35 cellular contexts compared by ENCODE assay signal in genomic region chr14:103584326-103584915, GRCh38.
"Had no signal": no experiment of that assay in that cellular context is flagged by ENCODE, and none has a peak within 500 bp of the region (broad histone marks: within the 10 kb centered on the region; RNA-seq: fewer than 3 reads in every experiment).

No MANE protein-coding gene starts in this region.

- H3K4me1 ChIP-seq: Peyer's patch had no signal

- H3K4me3 ChIP-seq: Peyer's patch had no signal

- H3K36me3 Mint-ChIP-seq: activated CD8-positive, alpha-beta memory T cell treated with anti-CD3 and anti-CD28 coated beads, Interleukin-2, amount 10 ng/mL, durations not matched to agents 7 days and 5 days had no signal

- DNase-seq: activated CD4-positive, alpha-beta memory T cell treated with anti-CD3 and anti-CD28 coated beads, Interleukin-2, amount 10 ng/mL, durations not matched to agents 7 days and 5 days; activated CD4-positive, alpha-beta T cell treated with anti-CD3 and anti-CD28 coated beads for 36 hours; activated CD4-positive, alpha-beta T cell treated with anti-CD3 and anti-CD28 coated beads, Interleukin-2, amount 50 U/mL, for 1 hour; activated CD8-positive, alpha-beta memory T cell treated with anti-CD3 and anti-CD28 coated beads for 24 hours; activated CD8-positive, alpha-beta memory T cell treated with anti-CD3 and anti-CD28 coated beads, Interleukin-2, amount 10 ng/mL, durations not matched to agents 7 days and 5 days; activated CD8-positive, alpha-beta memory T cell treated with anti-CD3 and anti-CD28 coated beads, Interleukin-2, amount 50 U/mL, for 48 hours; activated effector memory CD4-positive, alpha-beta T cell treated with Interleukin-2 at 50 U/mL for 16 hours; activated naive CD4-positive, alpha-beta T cell treated with anti-CD3 and anti-CD28 coated beads, Interleukin-2, amount 10 ng/mL, durations not matched to agents 7 days and 5 days; activated naive CD8-positive, alpha-beta T cell treated with anti-CD3 and anti-CD28 coated beads, Interleukin-2, amount 50 U/mL, for 24 hours; activated T-cell treated with anti-CD3 and anti-CD28 coated beads, Interleukin-2, amount 50 U/mL, for 48 hours; anterior cingulate cortex; caudate nucleus; Karpas-422; KBM-7; NCI-H1105; NCI-H1417 treated with DMSO at 0.1 percent for 48 hours; NCI-H187 treated with DMSO at 0.1 percent for 48 hours; NCI-H2081; NCI-H2171 treated with DMSO at 0.1 percent for 48 hours; NCI-H2227 treated with DMSO at 0.1 percent for 48 hours; NCI-H446; NCI-H510A treated with DMSO at 0.1 percent for 48 hours; NCI-H69; PC-3; Peyer's patch; RPMI8226; SW 1271; T-helper 1 cell had no signal

- ATAC-seq: activated CD4-positive, alpha-beta T cell treated with anti-CD3 and anti-CD28 coated beads for 36 hours; activated CD4-positive, CD25-positive, alpha-beta regulatory T cell treated with anti-CD3 and anti-CD28 coated beads, Interleukin-2, amount 50 U/mL, for 24 hours; activated CD8-positive, alpha-beta memory T cell treated with anti-CD3 and anti-CD28 coated beads, Interleukin-2, amount 10 ng/mL, durations not matched to agents 7 days and 5 days; activated naive CD8-positive, alpha-beta T cell treated with anti-CD3 and anti-CD28 coated beads, Interleukin-2, amount 50 U/mL, for 24 hours; PC-3; Right ventricle myocardium inferior had no signal

- H3K27me3 Mint-ChIP-seq: activated CD4-positive, alpha-beta memory T cell treated with anti-CD3 and anti-CD28 coated beads, Interleukin-2, amount 10 ng/mL, durations not matched to agents 7 days and 5 days; activated CD4-positive, alpha-beta T cell treated with anti-CD3 and anti-CD28 coated beads for 36 hours; activated CD8-positive, alpha-beta memory T cell treated with anti-CD3 and anti-CD28 coated beads, Interleukin-2, amount 10 ng/mL, durations not matched to agents 7 days and 5 days; activated naive CD4-positive, alpha-beta T cell treated with anti-CD3 and anti-CD28 coated beads, Interleukin-2, amount 10 ng/mL, durations not matched to agents 7 days and 5 days; activated naive CD8-positive, alpha-beta T cell; activated naive CD8-positive, alpha-beta T cell treated with anti-CD3 and anti-CD28 coated beads, Interleukin-2, amount 50 U/mL, for 24 hours; brain had no signal

- H3K27ac Mint-ChIP-seq: activated CD4-positive, alpha-beta memory T cell treated with anti-CD3 and anti-CD28 coated beads, Interleukin-2, amount 10 ng/mL, durations not matched to agents 7 days and 5 days; activated CD4-positive, alpha-beta T cell treated with anti-CD3 and anti-CD28 coated beads for 36 hours; activated CD8-positive, alpha-beta memory T cell treated with anti-CD3 and anti-CD28 coated beads, Interleukin-2, amount 10 ng/mL, durations not matched to agents 7 days and 5 days; activated naive CD4-positive, alpha-beta T cell treated with anti-CD3 and anti-CD28 coated beads, Interleukin-2, amount 10 ng/mL, durations not matched to agents 7 days and 5 days; activated naive CD8-positive, alpha-beta T cell; activated naive CD8-positive, alpha-beta T cell treated with anti-CD3 and anti-CD28 coated beads, Interleukin-2, amount 50 U/mL, for 24 hours; brain; T-helper 2 cell treated with Interferon-gamma antibody and Interleukin-4, amounts not matched to agents 5 μg/mL and 100 μg/mL, for 36 hours had no signal

- H3K4me1 Mint-ChIP-seq: activated CD4-positive, alpha-beta T cell treated with anti-CD3 and anti-CD28 coated beads for 36 hours; activated CD8-positive, alpha-beta memory T cell treated with anti-CD3 and anti-CD28 coated beads, Interleukin-2, amount 10 ng/mL, durations not matched to agents 7 days and 5 days; activated naive CD4-positive, alpha-beta T cell treated with anti-CD3 and anti-CD28 coated beads, Interleukin-2, amount 10 ng/mL, durations not matched to agents 7 days and 5 days; activated naive CD8-positive, alpha-beta T cell treated with anti-CD3 and anti-CD28 coated beads, Interleukin-2, amount 50 U/mL, for 24 hours; brain had no signal

- H3K27ac ChIP-seq: Peyer's patch had no signal

- FAIRE-seq: bronchial epithelial cell, TTC549 had no signal

- H3K4me3 Mint-ChIP-seq: activated CD4-positive, alpha-beta memory T cell treated with anti-CD3 and anti-CD28 coated beads, Interleukin-2, amount 10 ng/mL, durations not matched to agents 7 days and 5 days; activated CD4-positive, alpha-beta T cell treated with anti-CD3 and anti-CD28 coated beads for 36 hours; activated CD8-positive, alpha-beta memory T cell treated with anti-CD3 and anti-CD28 coated beads, Interleukin-2, amount 10 ng/mL, durations not matched to agents 7 days and 5 days; activated naive CD4-positive, alpha-beta T cell treated with anti-CD3 and anti-CD28 coated beads, Interleukin-2, amount 10 ng/mL, durations not matched to agents 7 days and 5 days; activated naive CD8-positive, alpha-beta T cell; activated naive CD8-positive, alpha-beta T cell treated with anti-CD3 and anti-CD28 coated beads, Interleukin-2, amount 50 U/mL, for 24 hours; brain; T-helper 2 cell treated with Interferon-gamma antibody and Interleukin-4, amounts not matched to agents 5 μg/mL and 100 μg/mL, for 36 hours had no signal

- H3K27me3 ChIP-seq: Peyer's patch had no signal

- H3K9me3 Mint-ChIP-seq: activated CD4-positive, alpha-beta memory T cell treated with anti-CD3 and anti-CD28 coated beads, Interleukin-2, amount 10 ng/mL, durations not matched to agents 7 days and 5 days; activated naive CD4-positive, alpha-beta T cell treated with anti-CD3 and anti-CD28 coated beads, Interleukin-2, amount 10 ng/mL, durations not matched to agents 7 days and 5 days; activated naive CD8-positive, alpha-beta T cell treated with anti-CD3 and anti-CD28 coated beads, Interleukin-2, amount 50 U/mL, for 24 hours; brain; T-helper 2 cell treated with Interferon-gamma antibody and Interleukin-4, amounts not matched to agents 5 μg/mL and 100 μg/mL, for 36 hours had no signal

- H3K9me3 ChIP-seq: Peyer's patch had no signal
